Comparison of ENCODE assay signal across 8 cellular contexts in the genomic region with DNA sequence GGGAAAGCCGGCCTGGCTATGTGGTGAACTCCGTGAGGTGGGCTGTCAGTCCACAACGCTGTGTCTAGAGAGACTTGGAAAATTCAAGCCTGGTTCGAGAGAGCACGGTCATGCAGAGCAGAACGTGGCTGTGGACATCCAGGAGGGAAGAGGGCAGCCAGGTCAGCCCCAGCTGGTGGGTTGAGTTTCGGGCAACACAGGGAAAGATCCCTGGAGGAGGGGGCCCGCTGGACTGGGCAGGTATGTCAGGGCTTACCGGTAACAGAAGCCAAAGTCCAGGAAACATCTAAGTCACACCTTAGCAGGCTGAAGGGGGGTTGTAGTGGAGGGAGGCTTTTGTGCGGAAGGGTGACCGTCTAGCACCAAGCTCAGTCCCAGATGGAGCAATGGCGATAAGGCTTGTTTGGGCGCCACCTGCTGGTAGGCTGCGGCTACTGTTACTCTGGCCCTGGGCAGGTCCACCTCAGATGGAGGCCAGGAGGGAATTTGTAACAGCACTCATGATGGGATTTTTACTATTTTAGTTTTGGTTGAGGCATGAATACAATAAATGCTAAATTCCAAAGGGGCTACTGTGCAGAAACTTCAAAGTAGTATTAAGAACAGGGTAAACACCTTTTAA.
A peak's percentile ranks its signal among the peaks of the same experiment; 100 is the strongest.
DNase-seq lines count a peak whose midpoint lies in the region; ATAC-seq, FAIRE-seq and TF ChIP-seq lines count a peak whose summit lies in the region.

No MANE protein-coding gene starts in this region.

- TF ChIP-seq CTCF in AG04449 (IDR thresholded peaks at IDR 0.05; ENCODE audit: insufficient read depth, low read length, missing control alignments) (peak; percentile 95), WI38 (IDR thresholded peaks at IDR 0.05; ENCODE audit: low read depth, low read length) (peak; percentile 98), bronchial epithelial cell (IDR thresholded peaks at IDR 0.05; ENCODE audit: insufficient read depth, low read length, severe bottlenecking) (peak; percentile 98), keratinocyte (optimal IDR thresholded peaks at IDR 0.05 in 1 of 3, IDR thresholded peaks at IDR 0.05 in 1 of 3, conservative IDR thresholded peaks at IDR 0.05 in 1 of 3; ENCODE audit: extremely low read depth in 1 of 3, insufficient read depth in 2 of 3, low read length in 3 of 3) (peak; percentile 98 to 99 (median 98))

- H2AFZ ChIP-seq in keratinocyte (ENCODE audit: control insufficient read depth, low read length), result no peak overlapping the region

- no peaks in the 10 kb centered on the region for H3K9me3 ChIP-seq in keratinocyte (ENCODE audit: control insufficient read depth, low read depth, low read length)

- FAIRE-seq in bronchial epithelial cell (lab: Jason Lieb, UNC) (peak; percentile 36), keratinocyte (lab: Jason Lieb, UNC) (no peak)

- no peaks in the 10 kb centered on the region for H4K20me1 ChIP-seq in keratinocyte (ENCODE audit: control insufficient read depth, extremely low read depth, insufficient read depth, low read length)

- no peaks in the 10 kb centered on the region for H3K9me1 ChIP-seq in keratinocyte (ENCODE audit: control insufficient read depth, extremely low read depth, insufficient read depth, low read length)

- H3K4me3 ChIP-seq in AG04449 (ENCODE audit: low read depth, low read length), result no peak overlapping the region
- no peak overlapping the region for H3K4me3 ChIP-seq in WI38 (ENCODE audit: low read depth, low read length)
- no peak overlapping the region for H3K4me3 ChIP-seq in bronchial epithelial cell (ENCODE audit: low read depth, low read length)
- H3K4me3 ChIP-seq in keratinocyte (ENCODE audit: control insufficient read depth in 2 of 3, extremely low read depth in 1 of 3, insufficient read depth in 2 of 3, low read depth in 1 of 3, low read length in 3 of 3), result no peak overlapping the region

- no peak overlapping the region for H3K9ac ChIP-seq in keratinocyte (ENCODE audit: control insufficient read depth, extremely low read depth, insufficient read depth, low read length)

- no peak overlapping the region for H3K4me2 ChIP-seq in keratinocyte (ENCODE audit: control insufficient read depth, extremely low read depth, insufficient read depth, low read depth, low read length)

- no peaks in the 10 kb centered on the region for H3K79me2 ChIP-seq in keratinocyte (ENCODE audit: control insufficient read depth, insufficient read depth, low read length)

- POLR2A ChIA-PET in AG04449 (lab: Yijun Ruan, JAX), result no interaction called here

- DNase-seq in AG04449 (ENCODE audit: low read depth, low spot score) (no peak), NCI-H2029 treated with DMSO at 0.1 percent for 48 hours (lab: John Stamatoyannopoulos, UW) (peak; percentile 56), bronchial epithelial cell (ENCODE audit: low read depth) (peak; percentile 36), keratinocyte (ENCODE audit: low read depth, low spot score) (no peak)
- DNase-seq in stimulated activated CD4-positive, alpha-beta T cell treated with anti-CD3 and anti-CD28 coated beads, Interleukin-1b, Interleukin-23, amount 100 ng/mL, for 48 hours, result peak; percentile 71

- H3K36me3 ChIP-seq in bronchial epithelial cell (ENCODE audit: control insufficient read depth, insufficient read depth, low read length) (no peaks in the 10 kb centered on the region), keratinocyte (ENCODE audit: control insufficient read depth in 2 of 2, extremely low read depth in 1 of 2, insufficient read depth in 2 of 2, low read length in 2 of 2) (no peaks in the 10 kb centered on the region)

- peak; percentile 92 for ATAC-seq in GM18519 (IDR thresholded peaks at IDR 0.05; ENCODE audit: low FRiP score, unreplicated experiment)
- peak; percentile 89 for ATAC-seq in HG02981 (IDR thresholded peaks at IDR 0.05; ENCODE audit: unreplicated experiment)

- no peaks in the 10 kb centered on the region for H3K4me1 ChIP-seq in keratinocyte (ENCODE audit: control insufficient read depth, extremely low read depth, insufficient read depth, low read length)

- H3K27me3 ChIP-seq in bronchial epithelial cell (ENCODE audit: control insufficient read depth, insufficient read depth, low read length), result no peaks in the 10 kb centered on the region
- no peaks in the 10 kb centered on the region for H3K27me3 ChIP-seq in keratinocyte (ENCODE audit: control insufficient read depth, extremely low read depth, insufficient read depth, low read length)

- H3K27ac ChIP-seq in keratinocyte (ENCODE audit: control insufficient read depth, insufficient read depth, low read length), result no peak overlapping the region

- CTCF ChIA-PET in AG04449 (lab: Yijun Ruan, JAX), result interaction anchor here (0.6 to 5.1 kb wide), 35 partner anchors 10 to 1385 kb away, joined by 3 to 107 read pairs (median 5); no protein-coding TSS in a partner anchor

- dilution Hi-C loops in keratinocyte (cut with MboI; ENCODE audit: extremely low pct_ligation_motif_present, low sequenced_read_pairs), result no loop called here

Comparison
In these comparisons a context has a peak if more than half of its experiments do, and no peak if none do; other contexts are left out.
1. DNase-seq: peak in NCI-H2029 treated with DMSO at 0.1 percent for 48 hours (single experiment), bronchial epithelial cell (single experiment) and stimulated activated CD4-positive, alpha-beta T cell treated with anti-CD3 and anti-CD28 coated beads, Interleukin-1b, Interleukin-23, amount 100 ng/mL, for 48 hours (single experiment); none in AG04449 (single experiment) and keratinocyte (single experiment).
2. Peak in every context shown above with its lines, with median percentiles within 50 percentile points of each other: CTCF ChIP-seq.